ENCODE assay signal across 1 cellular context in the genomic region with DNA sequence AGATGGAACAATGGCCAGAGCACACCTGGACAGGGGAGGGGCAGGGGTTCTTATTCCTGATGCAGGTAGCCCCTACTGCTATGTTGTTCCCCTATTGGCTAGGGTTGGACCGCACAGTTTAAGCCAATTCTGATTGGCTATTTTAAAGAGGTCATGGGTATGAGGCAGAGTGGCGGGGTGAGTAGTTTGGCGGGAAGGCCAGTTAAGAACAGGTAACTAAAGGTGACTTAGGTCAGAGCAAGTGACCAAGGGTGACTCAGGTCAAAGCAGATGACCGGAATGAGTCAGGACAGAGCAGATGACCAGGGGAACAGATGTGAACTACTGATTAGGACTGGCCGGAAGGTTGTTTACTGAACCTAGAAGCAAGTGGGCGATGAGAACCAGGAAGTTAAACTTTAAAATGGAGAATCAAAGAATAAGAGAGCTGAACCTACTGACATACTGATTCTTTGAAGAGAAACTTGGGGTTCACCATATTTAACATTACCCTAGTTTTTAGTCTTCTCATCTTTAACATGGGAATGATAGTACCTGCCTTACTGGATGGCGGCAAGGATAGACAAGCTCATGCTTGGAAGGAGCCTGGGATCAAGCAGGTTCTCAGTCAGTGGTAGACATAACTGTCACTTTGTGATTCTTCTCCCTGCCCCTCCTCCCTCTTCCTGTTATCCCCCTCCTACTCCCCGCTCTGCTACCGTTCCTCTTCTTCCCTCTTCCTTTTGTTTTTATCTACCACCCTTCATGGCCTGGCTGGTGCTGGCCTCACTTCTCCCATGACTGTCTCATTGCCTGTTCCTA.
A peak's percentile ranks its signal among the peaks of the same experiment; 100 is the strongest.
TF ChIP-seq lines count a peak whose summit lies in the region.

No MANE protein-coding gene starts in this region.

TF ChIP-seq in K562, 482 proteins besides CTCF, POLR2A, EP300 and RAD21 (continued from another document and continues in another):
- TF ChIP-seq, protein P1, sequence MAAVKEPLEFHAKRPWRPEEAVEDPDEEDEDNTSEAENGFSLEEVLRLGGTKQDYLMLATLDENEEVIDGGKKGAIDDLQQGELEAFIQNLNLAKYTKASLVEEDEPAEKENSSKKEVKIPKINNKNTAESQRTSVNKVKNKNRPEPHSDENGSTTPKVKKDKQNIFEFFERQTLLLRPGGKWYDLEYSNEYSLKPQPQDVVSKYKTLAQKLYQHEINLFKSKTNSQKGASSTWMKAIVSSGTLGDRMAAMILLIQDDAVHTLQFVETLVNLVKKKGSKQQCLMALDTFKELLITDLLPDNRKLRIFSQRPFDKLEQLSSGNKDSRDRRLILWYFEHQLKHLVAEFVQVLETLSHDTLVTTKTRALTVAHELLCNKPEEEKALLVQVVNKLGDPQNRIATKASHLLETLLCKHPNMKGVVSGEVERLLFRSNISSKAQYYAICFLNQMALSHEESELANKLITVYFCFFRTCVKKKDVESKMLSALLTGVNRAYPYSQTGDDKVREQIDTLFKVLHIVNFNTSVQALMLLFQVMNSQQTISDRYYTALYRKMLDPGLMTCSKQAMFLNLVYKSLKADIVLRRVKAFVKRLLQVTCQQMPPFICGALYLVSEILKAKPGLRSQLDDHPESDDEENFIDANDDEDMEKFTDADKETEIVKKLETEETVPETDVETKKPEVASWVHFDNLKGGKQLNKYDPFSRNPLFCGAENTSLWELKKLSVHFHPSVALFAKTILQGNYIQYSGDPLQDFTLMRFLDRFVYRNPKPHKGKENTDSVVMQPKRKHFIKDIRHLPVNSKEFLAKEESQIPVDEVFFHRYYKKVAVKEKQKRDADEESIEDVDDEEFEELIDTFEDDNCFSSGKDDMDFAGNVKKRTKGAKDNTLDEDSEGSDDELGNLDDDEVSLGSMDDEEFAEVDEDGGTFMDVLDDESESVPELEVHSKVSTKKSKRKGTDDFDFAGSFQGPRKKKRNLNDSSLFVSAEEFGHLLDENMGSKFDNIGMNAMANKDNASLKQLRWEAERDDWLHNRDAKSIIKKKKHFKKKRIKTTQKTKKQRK (IDR thresholded peaks at IDR 0.05; ENCODE audit: borderline replicate concordance, low read depth, low read length), result no peak
- TF ChIP-seq NR2C2 (CRISPR knock-in tag; IDR thresholded peaks at IDR 0.05) (no peak), NR2C2 (tag; IDR thresholded peaks at IDR 0.05) (peak; percentile 92), ZNF707 (CRISPR knock-in tag; conservative IDR thresholded peaks at IDR 0.05) (peak; percentile 29; the same call in 1 of the 2 replicates), IFI16 (CRISPR knock-in tag; IDR thresholded peaks at IDR 0.05) (peak; percentile 65; the same call in 1 of the 2 replicates), ESRRB (CRISPR knock-in tag; IDR thresholded peaks at IDR 0.05; ENCODE audit: borderline replicate concordance) (no peak), NFRKB (IDR thresholded peaks at IDR 0.05; ENCODE audit: low read depth) (peak; percentile 96), SMARCA5 (IDR thresholded peaks at IDR 0.05) (peak; percentile 82), RERE (CRISPR knock-in tag; IDR thresholded peaks at IDR 0.05; ENCODE audit: borderline replicate concordance) (no peak), SLC30A9 (CRISPR knock-in tag; IDR thresholded peaks at IDR 0.05) (no peak), CREB3L1 (IDR thresholded peaks at IDR 0.05; ENCODE audit: borderline replicate concordance, low read depth) (no peak), CSDE1 (IDR thresholded peaks at IDR 0.05) (0 out of 4 replicates have a peak, but pooled peaks of 1 of the 2 experiments have one; percentile 41), FOSL1 (tag; conservative IDR thresholded peaks at IDR 0.05) (peak; percentile 99), ZNF143 (CRISPR knock-in tag; IDR thresholded peaks at IDR 0.05) (no peak), BCLAF1 (IDR thresholded peaks at IDR 0.05; ENCODE audit: borderline replicate concordance in 1 of 2, control insufficient read depth in 1 of 2, low read depth in 2 of 2, low read length in 1 of 2) (no peak), PML (IDR thresholded peaks at IDR 0.05; ENCODE audit: low read length) (peak; percentile 56; the same call in 1 of the 2 replicates), RBFOX2 (IDR thresholded peaks at IDR 0.05; ENCODE audit: low read depth, low read length) (peak; percentile 35; the same call in 1 of the 2 replicates), TAF7 (tag; IDR thresholded peaks at IDR 0.05) (peak; percentile 57; the same call in 1 of the 2 replicates), ZNF140 (CRISPR knock-in tag; IDR thresholded peaks at IDR 0.05) (no peak), GTF2A2 (tag; IDR thresholded peaks at IDR 0.05) (0 out of 2 replicates have a peak, but pooled peaks have one; percentile 6), TCFL5 (CRISPR knock-in tag; conservative IDR thresholded peaks at IDR 0.05) (0 out of 2 replicates have a peak, but pooled peaks have one; percentile 8), SMARCA4 (IDR thresholded peaks at IDR 0.05) (peak; percentile 96), SFPQ (IDR thresholded peaks at IDR 0.05; ENCODE audit: low read depth, low read length) (no peak), KHSRP (IDR thresholded peaks at IDR 0.05) (peak; percentile 31; the same call in 1 of the 2 replicates), ZBTB34 (CRISPR knock-in tag; IDR thresholded peaks at IDR 0.05) (no peak), PTTG1 (tag; IDR thresholded peaks at IDR 0.05; ENCODE audit: low read depth) (peak; percentile 72)
- TF ChIP-seq, protein P2, sequence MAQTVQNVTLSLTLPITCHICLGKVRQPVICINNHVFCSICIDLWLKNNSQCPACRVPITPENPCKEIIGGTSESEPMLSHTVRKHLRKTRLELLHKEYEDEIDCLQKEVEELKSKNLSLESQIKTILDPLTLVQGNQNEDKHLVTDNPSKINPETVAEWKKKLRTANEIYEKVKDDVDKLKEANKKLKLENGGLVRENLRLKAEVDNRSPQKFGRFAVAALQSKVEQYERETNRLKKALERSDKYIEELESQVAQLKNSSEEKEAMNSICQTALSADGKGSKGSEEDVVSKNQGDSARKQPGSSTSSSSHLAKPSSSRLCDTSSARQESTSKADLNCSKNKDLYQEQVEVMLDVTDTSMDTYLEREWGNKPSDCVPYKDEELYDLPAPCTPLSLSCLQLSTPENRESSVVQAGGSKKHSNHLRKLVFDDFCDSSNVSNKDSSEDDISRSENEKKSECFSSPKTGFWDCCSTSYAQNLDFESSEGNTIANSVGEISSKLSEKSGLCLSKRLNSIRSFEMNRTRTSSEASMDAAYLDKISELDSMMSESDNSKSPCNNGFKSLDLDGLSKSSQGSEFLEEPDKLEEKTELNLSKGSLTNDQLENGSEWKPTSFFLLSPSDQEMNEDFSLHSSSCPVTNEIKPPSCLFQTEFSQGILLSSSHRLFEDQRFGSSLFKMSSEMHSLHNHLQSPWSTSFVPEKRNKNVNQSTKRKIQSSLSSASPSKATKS (CRISPR knock-in tag; IDR thresholded peaks at IDR 0.05), result no peak
- TF ChIP-seq, protein P3, sequence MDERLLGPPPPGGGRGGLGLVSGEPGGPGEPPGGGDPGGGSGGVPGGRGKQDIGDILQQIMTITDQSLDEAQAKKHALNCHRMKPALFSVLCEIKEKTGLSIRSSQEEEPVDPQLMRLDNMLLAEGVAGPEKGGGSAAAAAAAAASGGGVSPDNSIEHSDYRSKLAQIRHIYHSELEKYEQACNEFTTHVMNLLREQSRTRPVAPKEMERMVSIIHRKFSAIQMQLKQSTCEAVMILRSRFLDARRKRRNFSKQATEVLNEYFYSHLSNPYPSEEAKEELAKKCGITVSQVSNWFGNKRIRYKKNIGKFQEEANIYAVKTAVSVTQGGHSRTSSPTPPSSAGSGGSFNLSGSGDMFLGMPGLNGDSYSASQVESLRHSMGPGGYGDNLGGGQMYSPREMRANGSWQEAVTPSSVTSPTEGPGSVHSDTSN (CRISPR knock-in tag; IDR thresholded peaks at IDR 0.05; ENCODE audit: low read depth), result no peak
- TF ChIP-seq, protein P3 (tag; conservative IDR thresholded peaks at IDR 0.05; ENCODE audit: low read depth), result peak; percentile 42; the same call in 1 of the 2 replicates
